In the genomic region with DNA sequence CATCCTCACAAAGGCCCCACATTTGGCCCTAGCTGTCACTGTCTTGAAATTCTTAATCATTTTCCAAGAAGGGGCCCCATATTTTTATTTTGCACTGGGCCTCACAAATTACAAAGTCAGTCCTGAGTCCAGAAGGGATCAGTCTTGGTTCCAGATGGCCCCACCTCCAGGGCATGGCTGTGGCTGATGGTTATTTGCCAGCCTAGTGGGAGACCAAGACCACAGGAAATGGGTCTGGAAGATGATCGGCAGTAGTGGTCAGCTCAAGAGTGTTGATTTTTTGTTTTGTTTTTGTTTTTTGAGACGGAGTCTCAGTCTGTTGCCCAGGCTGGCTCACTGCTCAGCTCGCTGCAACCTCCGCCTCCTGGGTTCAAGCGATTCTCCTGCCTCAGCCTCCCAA, we compare ENCODE assay signal across 19 cellular contexts.
"Had no signal": no experiment of that assay in that cellular context is flagged by ENCODE, and none has a peak within 500 bp of the region (broad histone marks: within the 10 kb centered on the region; RNA-seq: fewer than 3 reads in every experiment).

No MANE protein-coding gene starts in this region.

- H3K36me3 Mint-ChIP-seq: memory B cell; mesothelial cell of epicardium; natural killer cell treated with Interleukin-12 subunit alpha and Interleukin-12 subunit beta and Interleukin-15 and Interleukin-18, amount 100 ng/mL, for 72 hours; neural progenitor cell had no signal

- H3K27me3 ChIP-seq: gastrocnemius medialis, left lung, pancreas had no signal

- H3K9me3 Mint-ChIP-seq: mesothelial cell of epicardium; natural killer cell treated with Interleukin-12 subunit alpha and Interleukin-12 subunit beta and Interleukin-15 and Interleukin-18, amount 100 ng/mL, for 72 hours; neural progenitor cell had no signal

- H3K4me3 Mint-ChIP-seq: memory B cell; mesothelial cell of epicardium; natural killer cell treated with Interleukin-12 subunit alpha and Interleukin-12 subunit beta and Interleukin-15 and Interleukin-18, amount 100 ng/mL, for 72 hours; neural progenitor cell had no signal

- H3K27ac ChIP-seq: coronary artery, epithelial cell of prostate, esophagus muscularis mucosa, gastrocnemius medialis, heart right ventricle, left lung, lower lobe of right lung, neural progenitor cell, pancreas, prostate gland had no signal

- H3K9me3 ChIP-seq: esophagus muscularis mucosa, gastrocnemius medialis, heart right ventricle, left lung, lower lobe of right lung, pancreas, prostate gland had no signal

- H3K9ac ChIP-seq: neural progenitor cell had no signal

- DNase-seq: effector CD4-positive, alpha-beta T cell; gastrocnemius medialis; heart right ventricle; hypothalamus; lower lobe of right lung; occipital lobe; retina; stimulated activated naive CD4-positive, alpha-beta T cell treated with Interleukin-2 at 50 U/mL for 16 hours had no signal

- H3K4me3 ChIP-seq: coronary artery, esophagus muscularis mucosa, gastrocnemius medialis, heart right ventricle, left lung, lower lobe of right lung, neural progenitor cell, pancreas, prostate gland had no signal

- H3K4me1 ChIP-seq: prostate gland had no signal

- ATAC-seq: gastrocnemius medialis; heart right ventricle; left lung; lower lobe of right lung; natural killer cell treated with Interleukin-12 subunit alpha and Interleukin-12 subunit beta and Interleukin-15 and Interleukin-18, amount 100 ng/mL, for 72 hours; pancreas; sciatic nerve had no signal

- H3K27ac Mint-ChIP-seq: memory B cell; mesothelial cell of epicardium; natural killer cell treated with Interleukin-12 subunit alpha and Interleukin-12 subunit beta and Interleukin-15 and Interleukin-18, amount 100 ng/mL, for 72 hours; neural progenitor cell had no signal

- H3K36me3 ChIP-seq: esophagus muscularis mucosa, gastrocnemius medialis, heart right ventricle, left lung, lower lobe of right lung, neural progenitor cell, pancreas, prostate gland had no signal
